ENCODE assay signal across 24 cellular contexts in genomic region chr9:37297592-37297991, GRCh38.
"Had no signal": no experiment of that assay in that cellular context is flagged by ENCODE, and none has a peak within 500 bp of the region (broad histone marks: within the 10 kb centered on the region; RNA-seq: fewer than 3 reads in every experiment).

No MANE protein-coding gene starts in this region.

- H3K9me3 ChIP-seq: esophagus muscularis mucosa, heart left ventricle, right atrium auricular region, thyroid gland, upper lobe of left lung, vagina had no signal

- H3K4me3 Mint-ChIP-seq: activated naive CD4-positive, alpha-beta T cell treated with anti-CD3 and anti-CD28 coated beads, Interleukin-2, amount 10 ng/mL, durations not matched to agents 7 days and 5 days; activated T-cell treated with anti-CD3 and anti-CD28 coated beads, Interleukin-2, amount 50 U/mL, for 24 hours; immature natural killer cell; natural killer cell; neural progenitor cell; stimulated activated naive CD8-positive, alpha-beta T cell treated with anti-CD3 and anti-CD28 coated beads, Interleukin-15, Interleukin-2, amounts not matched to agents 100 ng/mL and 50 ng/mL, for 24 hours had no signal

- H3K9me3 Mint-ChIP-seq: activated naive CD4-positive, alpha-beta T cell treated with anti-CD3 and anti-CD28 coated beads, Interleukin-2, amount 10 ng/mL, durations not matched to agents 7 days and 5 days; activated T-cell treated with anti-CD3 and anti-CD28 coated beads, Interleukin-2, amount 50 U/mL, for 24 hours; immature natural killer cell; natural killer cell; neural progenitor cell; stimulated activated naive CD8-positive, alpha-beta T cell treated with anti-CD3 and anti-CD28 coated beads, Interleukin-15, Interleukin-2, amounts not matched to agents 100 ng/mL and 50 ng/mL, for 24 hours had no signal

- H3K9ac ChIP-seq: neural progenitor cell had no signal

- H2AFZ ChIP-seq: neural progenitor cell had no signal

- DNase-seq: activated CD4-positive, alpha-beta T cell treated with anti-CD3 and anti-CD28 coated beads for 4 hours; activated CD4-positive, alpha-beta T cell treated with anti-CD3 and anti-CD28 coated beads, Interleukin-2, amount 50 U/mL, for 4 hours; activated CD8-positive, alpha-beta memory T cell treated with anti-CD3 and anti-CD28 coated beads, Interleukin-2, amount 50 U/mL, for 48 hours; activated gamma-delta T cell; activated naive CD4-positive, alpha-beta T cell treated with anti-CD3 and anti-CD28 coated beads, Interleukin-2, amount 10 ng/mL, durations not matched to agents 7 days and 5 days; activated T-cell treated with anti-CD3 and anti-CD28 coated beads, Interleukin-2, amount 50 U/mL, for 24 hours; amygdala; caudate nucleus; cortex of kidney; foreskin keratinocyte; heart left ventricle; hypothalamus; immature natural killer cell; kidney; natural killer cell; occipital lobe; T-helper 1 cell; thyroid gland; upper lobe of left lung had no signal

- H3K36me3 Mint-ChIP-seq: natural killer cell had no signal

- H3K4me3 ChIP-seq: esophagus muscularis mucosa, heart left ventricle, neural progenitor cell, right atrium auricular region, thyroid gland, upper lobe of left lung, vagina had no signal

- H3K4me1 ChIP-seq: thyroid gland had no signal

- H3K27ac ChIP-seq: esophagus muscularis mucosa, foreskin keratinocyte, heart left ventricle, neural progenitor cell, right atrium auricular region, thyroid gland, upper lobe of left lung, vagina had no signal

- H3K27me3 ChIP-seq: esophagus muscularis mucosa, foreskin keratinocyte, heart left ventricle, neural progenitor cell, right atrium auricular region, thyroid gland, upper lobe of left lung, vagina had no signal

- ATAC-seq: foreskin keratinocyte, heart left ventricle, natural killer cell had no signal

- H3K36me3 ChIP-seq: esophagus muscularis mucosa, heart left ventricle, neural progenitor cell, right atrium auricular region, thyroid gland, upper lobe of left lung, vagina had no signal

- H3K27me3 Mint-ChIP-seq: activated naive CD4-positive, alpha-beta T cell treated with anti-CD3 and anti-CD28 coated beads, Interleukin-2, amount 10 ng/mL, durations not matched to agents 7 days and 5 days; activated T-cell treated with anti-CD3 and anti-CD28 coated beads, Interleukin-2, amount 50 U/mL, for 24 hours; stimulated activated naive CD8-positive, alpha-beta T cell treated with anti-CD3 and anti-CD28 coated beads, Interleukin-15, Interleukin-2, amounts not matched to agents 100 ng/mL and 50 ng/mL, for 24 hours had no signal

- H3K27ac Mint-ChIP-seq: activated naive CD4-positive, alpha-beta T cell treated with anti-CD3 and anti-CD28 coated beads, Interleukin-2, amount 10 ng/mL, durations not matched to agents 7 days and 5 days; activated T-cell treated with anti-CD3 and anti-CD28 coated beads, Interleukin-2, amount 50 U/mL, for 24 hours; immature natural killer cell; natural killer cell; neural progenitor cell had no signal

- H3K4me2 ChIP-seq: neural progenitor cell had no signal
